15 cellular contexts compared by ENCODE assay signal in genomic region chr13:45327253-45327954, GRCh38.
A peak's percentile ranks its signal among the peaks of the same experiment; 100 is the strongest.
DNase-seq lines count a peak whose midpoint lies in the region; ATAC-seq and TF ChIP-seq lines count a peak whose summit lies in the region.
"Had no signal": no experiment of that assay in that cellular context is flagged by ENCODE, and none has a peak within 500 bp of the region (broad histone marks: within the 10 kb centered on the region; RNA-seq: fewer than 3 reads in every experiment).

No MANE protein-coding gene starts in this region.

- H3K4me1 Mint-ChIP-seq in activated naive CD8-positive, alpha-beta T cell (ENCODE audit: low read depth), result peaks cover 52% of the 10 kb centered on the region
- H3K4me1 Mint-ChIP-seq in nephron progenitor cell, result peaks cover 30% of the 10 kb centered on the region

- no peak overlapping the region for H3K4me3 Mint-ChIP-seq in activated naive CD8-positive, alpha-beta T cell
- H3K4me3 Mint-ChIP-seq in nephron progenitor cell, result no peak overlapping the region

- H3K27ac ChIP-seq in HEK293 (ENCODE audit: extremely low read depth, low read depth, low read length), result no peak overlapping the region
- H3K27ac ChIP-seq: GM23248, hepatocyte, testis had no signal

- H3K36me3 ChIP-seq in HEK293 (ENCODE audit: control insufficient read depth in 2 of 2, insufficient read depth in 1 of 2, low read length in 2 of 2), result no peaks in the 10 kb centered on the region

- POLR2A ChIA-PET in HEK293 (lab: Yijun Ruan, JAX), result interaction anchor here (0.6 to 0.9 kb wide), 2 partner anchors 14 to 1059 kb away, joined by 3 read pairs; no protein-coding TSS in a partner anchor

- CTCF ChIA-PET in HEK293 (lab: Yijun Ruan, JAX), result interaction anchor here (1.2 kb wide), 1 partner anchor 13 kb away, joined by 3 read pairs; no protein-coding TSS in a partner anchor

- no peaks in the 10 kb centered on the region for H3K4me1 ChIP-seq in HEK293 (ENCODE audit: control insufficient read depth, insufficient read depth, low read length)

- no peaks in the 10 kb centered on the region for H3K9me3 ChIP-seq in HEK293 (ENCODE audit: control insufficient read depth, insufficient read depth, low read depth, low read length)
- H3K9me3 ChIP-seq: testis had no signal

- no peak for ATAC-seq in HG03469 (IDR thresholded peaks at IDR 0.05; ENCODE audit: unreplicated experiment)

- H3K9me3 Mint-ChIP-seq in activated naive CD8-positive, alpha-beta T cell (ENCODE audit: low read depth), result no peaks in the 10 kb centered on the region
- no peaks in the 10 kb centered on the region for H3K9me3 Mint-ChIP-seq in nephron progenitor cell

- DNase-seq in DMS 273 (lab: John Stamatoyannopoulos, UW; ENCODE audit: unreplicated experiment), result peak; percentile 28
- DNase-seq in DMS 273 treated with DMSO at 0.1 percent for 48 hours (lab: John Stamatoyannopoulos, UW), result no peak
- no peak for DNase-seq in nephron progenitor cell
- no peak for DNase-seq in Ammon's horn (ENCODE audit: low spot score)
- no peak for DNase-seq in NCI-H1092 (lab: John Stamatoyannopoulos, UW)
- DNase-seq: 8988T; GM23248; midbrain; NK-92 treated with Interleukin-12 subunit alpha and Interleukin-12 subunit beta, amount 100 ng/mL, for 24 hours; retina; testis had no signal

- H3K27me3 Mint-ChIP-seq in activated naive CD8-positive, alpha-beta T cell, result no peaks in the 10 kb centered on the region
- peaks cover under 1% of the 10 kb centered on the region for H3K27me3 Mint-ChIP-seq in nephron progenitor cell (ENCODE audit: low read depth, poor library complexity)

- no peak for TF ChIP-seq CTCF in HEK293 (tag by site-specific recombination; IDR thresholded peaks at IDR 0.05)
- TF ChIP-seq CTCF in nephron progenitor cell (IDR thresholded peaks at IDR 0.05), result no peak

- H3K27ac Mint-ChIP-seq in activated naive CD8-positive, alpha-beta T cell, result peak overlapping the region; percentile 25
- H3K27ac Mint-ChIP-seq in nephron progenitor cell, result peak overlapping the region; percentile 68

- H3K4me3 ChIP-seq in HEK293 (ENCODE audit: low read depth, low read length), result no peak overlapping the region
- H3K4me3 ChIP-seq: GM23248, hepatocyte, testis had no signal

- no peaks in the 10 kb centered on the region for H3K36me3 Mint-ChIP-seq in activated naive CD8-positive, alpha-beta T cell
- no peaks in the 10 kb centered on the region for H3K36me3 Mint-ChIP-seq in nephron progenitor cell (ENCODE audit: low read depth)

TF ChIP-seq in HEK293, 187 proteins besides CTCF, POLR2A, EP300 and RAD21:
- TF ChIP-seq ZNF366 (tag by site-specific recombination; conservative IDR thresholded peaks at IDR 0.05), result 0 out of 2 replicates have a peak, but pooled peaks have one; percentile 26
- TF ChIP-seq ZNF558 (tag by site-specific recombination; IDR thresholded peaks at IDR 0.05), result no peak
